8 cellular contexts compared by ENCODE assay signal in genomic region chr10:103712898-103713498, GRCh38.
A peak's percentile ranks its signal among the peaks of the same experiment; 100 is the strongest.
DNase-seq lines count a peak whose midpoint lies in the region; ATAC-seq and TF ChIP-seq lines count a peak whose summit lies in the region.

No MANE protein-coding gene starts in this region.

- no peak for TF ChIP-seq POLR2A in erythroblast (IDR thresholded peaks at IDR 0.05; ENCODE audit: low read length)

- no peaks in the 10 kb centered on the region for H3K9me3 Mint-ChIP-seq in naive thymus-derived CD8-positive, alpha-beta T cell
- no peaks in the 10 kb centered on the region for H3K9me3 Mint-ChIP-seq in stimulated activated naive B cell treated with anti-CD40 and anti-IgM and Interleukin-4, amounts not matched to agents 10 μg/mL and 1 μg/mL and 100 μg/mL, for 72 hours

- TF ChIP-seq CTCF in OCI-LY3 (IDR thresholded peaks at IDR 0.05; ENCODE audit: low read depth, low read length), result peak; percentile 80

- H3K4me3 ChIP-seq in OCI-LY3 (ENCODE audit: low read length), result no peak overlapping the region

- no peaks in the 10 kb centered on the region for H3K36me3 ChIP-seq in OCI-LY3 (replicated peaks; ENCODE audit: low read depth, low read length)

- no peak overlapping the region for H3K4me2 ChIP-seq in OCI-LY3 (ENCODE audit: low read length)

- peaks cover 0 to 6% (median 0%) of the 10 kb centered on the region in 5 donors for H3K27me3 Mint-ChIP-seq in naive thymus-derived CD8-positive, alpha-beta T cell
- H3K27me3 Mint-ChIP-seq in stimulated activated naive B cell treated with anti-CD40 and anti-IgM and Interleukin-4, amounts not matched to agents 10 μg/mL and 1 μg/mL and 100 μg/mL, for 72 hours, result no peaks in the 10 kb centered on the region

- H3K9ac ChIP-seq in OCI-LY3 (ENCODE audit: low read length), result no peak overlapping the region

- no peak overlapping the region for H2AFZ ChIP-seq in OCI-LY3 (ENCODE audit: low read depth, low read length)

- POLR2A ChIA-PET in naive thymus-derived CD8-positive, alpha-beta T cell (lab: Charles Lee), result interaction anchor here (1.2 to 1.4 kb wide), 2 partner anchors 18 to 146 kb away, joined by 3 read pairs; no protein-coding TSS in a partner anchor

- H4K20me1 ChIP-seq in OCI-LY3 (ENCODE audit: insufficient read depth, low read length), result no peaks in the 10 kb centered on the region

- H3K4me1 Mint-ChIP-seq in naive thymus-derived CD8-positive, alpha-beta T cell, result peaks cover 0 to 2% (median 0%) of the 10 kb centered on the region in 4 donors
- H3K4me1 Mint-ChIP-seq in stimulated activated naive B cell treated with anti-CD40 and anti-IgM and Interleukin-4, amounts not matched to agents 10 μg/mL and 1 μg/mL and 100 μg/mL, for 72 hours, result no peaks in the 10 kb centered on the region

- DNase-seq in activated gamma-delta T cell treated with Interleukin-2 at 50 U/mL for 16 hours (peak; percentile 81), activated gamma-delta T cell (lab: John Stamatoyannopoulos, UW) (no peak), activated T-cell treated with anti-CD3 and anti-CD28 coated beads for 24 hours (ENCODE audit: low read depth) (peak; percentile 69), erythroblast (lab: John Stamatoyannopoulos, UW) (peak; percentile 70 to 85)
- DNase-seq in naive thymus-derived CD8-positive, alpha-beta T cell, result peak; percentile 54 to 88 (median 74)
- peak; percentile 61 for DNase-seq in stimulated activated naive B cell treated with anti-CD40 and anti-IgM and Interleukin-4, amounts not matched to agents 10 μg/mL and 1 μg/mL and 100 μg/mL, for 72 hours

- no peaks in the 10 kb centered on the region for H3K27me3 ChIP-seq in OCI-LY3 (ENCODE audit: low read depth, low read length)

- no peaks in the 10 kb centered on the region for H3K79me2 ChIP-seq in OCI-LY3 (ENCODE audit: low read length)

- no peak overlapping the region for H3K27ac ChIP-seq in OCI-LY3 (ENCODE audit: low read length)

- H3K27ac Mint-ChIP-seq in naive thymus-derived CD8-positive, alpha-beta T cell, result no peak overlapping the region
- H3K27ac Mint-ChIP-seq in stimulated activated naive B cell treated with anti-CD40 and anti-IgM and Interleukin-4, amounts not matched to agents 10 μg/mL and 1 μg/mL and 100 μg/mL, for 72 hours, result no peak overlapping the region

- ATAC-seq in HG03439 (IDR thresholded peaks at IDR 0.05; ENCODE audit: unreplicated experiment), result peak; percentile 60
- ATAC-seq in naive thymus-derived CD8-positive, alpha-beta T cell, result peak; percentile 87 to 90
- peak; percentile 89 to 92 for ATAC-seq in stimulated activated naive B cell treated with anti-CD40 and anti-IgM and Interleukin-4, amounts not matched to agents 10 μg/mL and 1 μg/mL and 100 μg/mL, for 72 hours (replicated peaks)

- no peaks in the 10 kb centered on the region for H3K9me3 ChIP-seq in OCI-LY3 (ENCODE audit: insufficient read depth, low read length)

- no peak overlapping the region for H3K4me3 Mint-ChIP-seq in naive thymus-derived CD8-positive, alpha-beta T cell
- no peak overlapping the region for H3K4me3 Mint-ChIP-seq in stimulated activated naive B cell treated with anti-CD40 and anti-IgM and Interleukin-4, amounts not matched to agents 10 μg/mL and 1 μg/mL and 100 μg/mL, for 72 hours

- H3K36me3 Mint-ChIP-seq in naive thymus-derived CD8-positive, alpha-beta T cell, result no peaks in the 10 kb centered on the region
- no peaks in the 10 kb centered on the region for H3K36me3 Mint-ChIP-seq in stimulated activated naive B cell treated with anti-CD40 and anti-IgM and Interleukin-4, amounts not matched to agents 10 μg/mL and 1 μg/mL and 100 μg/mL, for 72 hours

- H3K4me1 ChIP-seq in OCI-LY3 (ENCODE audit: low read length), result no peaks in the 10 kb centered on the region
